Comparison of ENCODE assay signal across 17 cellular contexts in the genomic region with DNA sequence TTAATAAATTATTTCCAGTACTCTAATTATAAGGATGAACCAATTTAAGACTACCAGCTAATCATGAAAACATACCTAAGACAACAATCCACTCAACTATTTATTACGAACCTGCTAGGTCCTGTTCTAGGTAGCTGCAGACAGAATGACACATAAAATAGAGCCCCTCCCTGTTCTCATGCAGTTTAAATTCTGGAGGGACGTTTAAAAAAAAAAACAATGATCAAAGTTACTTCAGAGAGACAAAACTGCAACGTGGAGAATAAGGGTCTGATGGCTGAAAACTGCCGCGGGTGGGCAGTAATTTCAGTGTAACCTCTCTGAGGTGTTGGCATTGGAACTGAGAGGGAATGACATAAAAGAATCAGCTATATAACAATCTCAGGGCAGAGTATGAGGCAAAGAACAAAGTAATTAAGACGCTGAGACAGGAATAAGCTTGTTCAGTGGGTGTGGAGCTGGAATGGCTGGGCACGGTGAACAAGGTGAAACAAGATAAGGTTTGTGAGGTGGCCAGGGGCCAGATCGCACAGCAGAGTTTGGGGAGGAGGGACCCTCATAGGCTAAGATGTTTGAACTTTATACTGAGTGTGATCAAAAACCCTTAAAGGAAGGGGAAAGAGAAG. TPM values are rescaled to one million over a fixed set of nuclear protein-coding genes. Genes with fewer than 3 reads are reported as not detected.
A peak's percentile ranks its signal among the peaks of the same experiment; 100 is the strongest.
DNase-seq lines count a peak whose midpoint lies in the region; ATAC-seq and TF ChIP-seq lines count a peak whose summit lies in the region.
"Had no signal": no experiment of that assay in that cellular context is flagged by ENCODE, and none has a peak within 500 bp of the region (broad histone marks: within the 10 kb centered on the region; RNA-seq: fewer than 3 reads in every experiment).

No MANE protein-coding gene starts in this region.

- no peaks in the 10 kb centered on the region for H3K9me3 ChIP-seq in mammary epithelial cell (replicated peaks; ENCODE audit: insufficient read depth, low read length)
- H3K9me3 ChIP-seq in mucosa of rectum (ENCODE audit: control insufficient read depth in 2 of 2, low read length in 2 of 2): no peaks in the 10 kb centered on the region

- peaks cover 2% of the 10 kb centered on the region for H4K20me1 ChIP-seq in mammary epithelial cell (ENCODE audit: insufficient read depth, low read length)

- TF ChIP-seq CTCF in 22Rv1 (IDR thresholded peaks at IDR 0.05) (no peak), mammary epithelial cell (conservative IDR thresholded peaks at IDR 0.05 in 1 of 2, IDR thresholded peaks at IDR 0.05 in 1 of 2; ENCODE audit: extremely low read depth in 1 of 2, insufficient read depth in 1 of 2, low read depth in 1 of 2, low read length in 2 of 2) (no peak)

- dilution Hi-C loops in mammary epithelial cell (cut with HindIII; ENCODE audit: low sequenced_read_pairs): no loop called here

- peaks cover 97% of the 10 kb centered on the region for H3K79me2 ChIP-seq in mammary epithelial cell (ENCODE audit: insufficient read depth, low read length)

- peak overlapping the region; percentile 71 for H2AFZ ChIP-seq in mammary epithelial cell (ENCODE audit: low read depth, low read length)
- H2AFZ ChIP-seq: parathyroid adenoma had no signal

- intact Hi-C loops in mammary epithelial cell (cut with micrococcal nuclease): loop anchor here (5.0 kb wide), 1 partner anchor 270 kb away; no protein-coding TSS in a partner anchor

- peak overlapping the region; percentile 57 for H3K9ac ChIP-seq in mammary epithelial cell (ENCODE audit: insufficient read depth, low read length)
- peak overlapping the region; percentile 5 to 48 for H3K9ac ChIP-seq in mucosa of rectum (ENCODE audit: low read depth in 1 of 2, low read length in 2 of 2)
- H3K9ac ChIP-seq: parathyroid adenoma had no signal

- no TSS peak for BruUV-seq in mammary epithelial cell (replicated peaks; lab: Mats Ljungman, UMichigan)

- WGBS in mammary epithelial cell (ENCODE audit: low coverage, missing lambda C conversion rate): 4% methylated on average over 8 of the region's 8 CpGs

- peaks cover 35% of the 10 kb centered on the region for H3K4me1 ChIP-seq in mammary epithelial cell (ENCODE audit: insufficient read depth, low read length)
- peaks cover 11 to 16% of the 10 kb centered on the region in 2 donors for H3K4me1 ChIP-seq in mucosa of rectum (ENCODE audit: control insufficient read depth in 2 of 2, insufficient read depth in 2 of 2, low read length in 2 of 2)

- DNase-seq in HPDE6-E6E7 (ENCODE audit: extremely low spot score) (peak; percentile 36), mammary epithelial cell (peak; percentile 70), SW 1271 (lab: John Stamatoyannopoulos, UW) (no peak), activated gamma-delta T cell treated with Interleukin-2 at 50 U/mL for 16 hours (no peak)
- no peak for DNase-seq in stimulated activated CD4-positive, alpha-beta T cell treated with anti-CD3 and anti-CD28 coated beads, Interleukin-2, amount 100 ng/mL, for 24 hours
- DNase-seq: activated naive CD4-positive, alpha-beta T cell; AML-193; caudate nucleus; EL; NCI-H1417; NCI-H526 treated with DMSO at 0.1 percent for 48 hours; RPMI8226 had no signal

- peak overlapping the region; percentile 33 to 58 (median 41) for H3K4me3 ChIP-seq in mammary epithelial cell (replicated peaks in 1 of 3; ENCODE audit: insufficient read depth in 1 of 3, low read depth in 2 of 3, low read length in 3 of 3)
- peak overlapping the region in 1 of 2 donors; percentile 8 for H3K4me3 ChIP-seq in mucosa of rectum (ENCODE audit: low read length in 2 of 2)
- H3K4me3 ChIP-seq: lung had no signal

- H3K27ac ChIP-seq in 22Rv1: 0 out of 2 replicates have a peak overlapping the region, but pooled peaks have one; percentile 10
- peak overlapping the region; percentile 95 for H3K27ac ChIP-seq in mammary epithelial cell (ENCODE audit: insufficient read depth, low read depth, low read length)
- H3K27ac ChIP-seq in mucosa of rectum (ENCODE audit: low read depth in 2 of 2, low read length in 2 of 2): peak overlapping the region; percentile 69 to 84
- H3K27ac ChIP-seq: parathyroid adenoma had no signal

- in situ Hi-C loops in mammary epithelial cell (cut with MboI; ENCODE audit: low sequenced_read_pairs in 2 of 2): loop anchor here (25.0 kb wide), 3 partner anchors 185 to 410 kb away; no protein-coding TSS in a partner anchor

- no peak for ATAC-seq in HG03565 (IDR thresholded peaks at IDR 0.05; ENCODE audit: unreplicated experiment)

- H3K27me3 ChIP-seq in mammary epithelial cell (ENCODE audit: insufficient read depth, low read length) (no peaks in the 10 kb centered on the region), mucosa of rectum (ENCODE audit: control insufficient read depth in 2 of 2, insufficient read depth in 2 of 2, low read length in 2 of 2) (no peaks in the 10 kb centered on the region)

- H3K4me2 ChIP-seq in mammary epithelial cell (ENCODE audit: insufficient read depth, low read depth, low read length): peak overlapping the region; percentile 94

- CTCF ChIA-PET in mammary epithelial cell (lab: Charles Lee; ENCODE audit: low non-redundant PET): no interaction called here

- H3K36me3 ChIP-seq in mammary epithelial cell (ENCODE audit: insufficient read depth, low read length): no peaks in the 10 kb centered on the region
- no peaks in the 10 kb centered on the region for H3K36me3 ChIP-seq in mucosa of rectum (ENCODE audit: control insufficient read depth in 2 of 2, insufficient read depth in 2 of 2, low read length in 2 of 2)

RNA-seq across cellular contexts. Expression of gene TBL1XR1, which starts 19.5 kb away (rescaled TPM):
- 100 to 1,000 TPM; 157 to 187 TPM for total RNA-seq in mammary epithelial cell
- 54.2 TPM for polyA plus RNA-seq in mammary epithelial cell
- polyA minus RNA-seq in mammary epithelial cell: 371 TPM

Comparison
In these comparisons a context has a peak if more than half of its experiments do, and no peak if none do; other contexts are left out.
1. H3K27ac ChIP-seq: peak in every context shown above with its lines; median percentile 95 in mammary epithelial cell; 76 in mucosa of rectum; 10 in 22Rv1.
2. DNase-seq: peak in HPDE6-E6E7 (single experiment) and mammary epithelial cell (single experiment); none in stimulated activated CD4-positive, alpha-beta T cell treated with anti-CD3 and anti-CD28 coated beads, Interleukin-2, amount 100 ng/mL, for 24 hours (0 of 2), SW 1271 (0 of 2) and activated gamma-delta T cell treated with Interleukin-2 at 50 U/mL for 16 hours (single experiment).